ENCODE assay signal across 22 cellular contexts in genomic region chr1:34425785-34426184, GRCh38.
"Had no signal": no experiment of that assay in that cellular context is flagged by ENCODE, and none has a peak within 500 bp of the region (broad histone marks: within the 10 kb centered on the region; RNA-seq: fewer than 3 reads in every experiment).

No MANE protein-coding gene starts in this region.

- ATAC-seq: activated CD4-positive, CD25-positive, alpha-beta regulatory T cell treated with anti-CD3 and anti-CD28 coated beads, Interleukin-2, amount 50 U/mL, for 24 hours; activated CD8-positive, alpha-beta T cell treated with anti-CD3 and anti-CD28 coated beads for 36 hours; Panc1; SK-N-SH treated with all-trans-retinoic acid at 6 μM for 48 hours had no signal

- H3K4me1 ChIP-seq: SJSA1 had no signal

- H3K36me3 Mint-ChIP-seq: activated naive CD4-positive, alpha-beta T cell treated with anti-CD3 and anti-CD28 coated beads, Interleukin-2, amount 50 U/mL, for 24 hours had no signal

- H3K9me3 ChIP-seq: SJSA1 had no signal

- H3K27me3 ChIP-seq: SJSA1 had no signal

- DNase-seq: activated CD4-positive, alpha-beta T cell treated with anti-CD3 and anti-CD28 coated beads for 4 hours; activated CD8-positive, alpha-beta memory T cell treated with anti-CD3 and anti-CD28 coated beads, Interleukin-2, amount 50 U/mL, for 48 hours; activated CD8-positive, alpha-beta T cell treated with anti-CD3 and anti-CD28 coated beads for 36 hours; activated naive CD4-positive, alpha-beta T cell; activated T-cell treated with anti-CD3 and anti-CD28 coated beads, Interleukin-2, amount 50 U/mL, for 1 hour; aorta; NCI-H1048; NCI-H146; NCI-H187 treated with DMSO at 0.1 percent for 48 hours; NCI-H510A treated with DMSO at 0.1 percent for 48 hours; NCI-H69; NK-92 treated with Interleukin-12 subunit alpha and Interleukin-12 subunit beta, amount 100 ng/mL, for 24 hours; OCI-M1; SHP77; SW 1271 had no signal

- H3K4me3 Mint-ChIP-seq: activated CD8-positive, alpha-beta T cell treated with anti-CD3 and anti-CD28 coated beads for 36 hours; activated naive CD4-positive, alpha-beta T cell treated with anti-CD3 and anti-CD28 coated beads, Interleukin-2, amount 50 U/mL, for 24 hours; central memory CD8-positive, alpha-beta T cell; T-helper 2 cell treated with Interferon-gamma antibody and Interleukin-4, amounts not matched to agents 5 μg/mL and 100 μg/mL, for 36 hours had no signal

- H3K36me3 ChIP-seq: SJSA1 had no signal

- H3K4me3 ChIP-seq: SJSA1 had no signal

- H3K27ac ChIP-seq: SJSA1 had no signal

- H3K27ac Mint-ChIP-seq: activated CD8-positive, alpha-beta T cell treated with anti-CD3 and anti-CD28 coated beads for 36 hours; activated naive CD4-positive, alpha-beta T cell treated with anti-CD3 and anti-CD28 coated beads, Interleukin-2, amount 50 U/mL, for 24 hours; T-helper 2 cell treated with Interferon-gamma antibody and Interleukin-4, amounts not matched to agents 5 μg/mL and 100 μg/mL, for 36 hours had no signal

- H3K9me3 Mint-ChIP-seq: activated CD8-positive, alpha-beta T cell treated with anti-CD3 and anti-CD28 coated beads for 36 hours; activated naive CD4-positive, alpha-beta T cell treated with anti-CD3 and anti-CD28 coated beads, Interleukin-2, amount 50 U/mL, for 24 hours; central memory CD8-positive, alpha-beta T cell; T-helper 2 cell treated with Interferon-gamma antibody and Interleukin-4, amounts not matched to agents 5 μg/mL and 100 μg/mL, for 36 hours had no signal

- H3K4me1 Mint-ChIP-seq: activated naive CD4-positive, alpha-beta T cell treated with anti-CD3 and anti-CD28 coated beads, Interleukin-2, amount 50 U/mL, for 24 hours; central memory CD8-positive, alpha-beta T cell had no signal
